ENCODE assay signal across 13 cellular contexts in genomic region chr12:132837693-132838463, GRCh38. TPM values are rescaled to one million over a fixed set of nuclear protein-coding genes. Genes with fewer than 3 reads are reported as not detected.
A peak's percentile ranks its signal among the peaks of the same experiment; 100 is the strongest.
DNase-seq lines count a peak whose midpoint lies in the region; ATAC-seq, FAIRE-seq and TF ChIP-seq lines count a peak whose summit lies in the region.
"Had no signal": no experiment of that assay in that cellular context is flagged by ENCODE, and none has a peak within 500 bp of the region (broad histone marks: within the 10 kb centered on the region; RNA-seq: fewer than 3 reads in every experiment).

No MANE protein-coding gene starts in this region.

- H2BK15ac ChIP-seq in H1 (ENCODE audit: low read length): no peak overlapping the region

- peaks cover 71% of the 10 kb centered on the region for H3K36me3 Mint-ChIP-seq in activated T-cell treated with anti-CD3 and anti-CD28 coated beads, Interleukin-2, amount 50 U/mL, for 24 hours (ENCODE audit: low read depth)

- H3K23me2 ChIP-seq in H1 (ENCODE audit: low read depth, low read length): no peaks in the 10 kb centered on the region

- H3K9ac ChIP-seq in H1 (replicated peaks in 1 of 4; ENCODE audit: extremely low read depth in 1 of 4, low read depth in 3 of 4, low read length in 3 of 4): no peak overlapping the region

- no peak overlapping the region for H4K5ac ChIP-seq in H1 (ENCODE audit: insufficient read length, low read depth, low read length)

- TF ChIP-seq CTCF in H1 (IDR thresholded peaks at IDR 0.05; ENCODE audit: control extremely low read depth in 1 of 3, insufficient read depth in 1 of 3, low read depth in 1 of 3, low read length in 3 of 3) (no peak), lower lobe of right lung (IDR thresholded peaks at IDR 0.05) (no peak), upper lobe of right lung (IDR thresholded peaks at IDR 0.05) (no peak)

- ATAC-seq in lower lobe of right lung (peak; percentile 15 to 20), upper lobe of right lung (peak; percentile 10), HG03378 (IDR thresholded peaks at IDR 0.05; ENCODE audit: unreplicated experiment) (no peak)
- ATAC-seq: activated naive CD4-positive, alpha-beta T cell treated with anti-CD3 and anti-CD28 coated beads, Interleukin-2, amount 50 U/mL, for 72 hours had no signal

- TF ChIP-seq EP300 in H1 (IDR thresholded peaks at IDR 0.05; ENCODE audit: borderline replicate concordance in 1 of 2, low read depth in 2 of 2, low read length in 2 of 2): no peak

- intact Hi-C loops in lower lobe of right lung (cut with DNase I) (no loop called here), upper lobe of right lung (cut with DNase I) (no loop called here)

- H3K36me3 ChIP-seq in H1 (ENCODE audit: control insufficient read depth in 2 of 4, insufficient read depth in 4 of 4, low read length in 3 of 4) (peaks cover 2 to 29% (median 10%) of the 10 kb centered on the region in 4 experiments; a peak in 7 of 8 replicates), lower lobe of right lung (peaks cover 52% of the 10 kb centered on the region), upper lobe of right lung (peaks cover 30% of the 10 kb centered on the region)

- H3K56ac ChIP-seq in H1 (replicated peaks; ENCODE audit: insufficient read length, low read depth, low read length): no peak overlapping the region

- no peaks in the 10 kb centered on the region for H3K79me2 ChIP-seq in H1 (ENCODE audit: control insufficient read depth in 1 of 2, insufficient read depth in 2 of 2, low read length in 2 of 2)

- TF ChIP-seq RAD21 in H1 (IDR thresholded peaks at IDR 0.05 in 1 of 2, conservative IDR thresholded peaks at IDR 0.05 in 1 of 2; ENCODE audit: low read depth in 2 of 2, low read length in 2 of 2): no peak

- CTCF ChIA-PET in H1 (lab: Charles Lee; ENCODE audit: partially characterized antibody): interaction anchor here (0.7 to 1.0 kb wide), 2 partner anchors 10 to 68 kb away, joined by 3 read pairs; no protein-coding TSS in a partner anchor

- H3K27ac Mint-ChIP-seq in activated T-cell treated with anti-CD3 and anti-CD28 coated beads, Interleukin-2, amount 50 U/mL, for 24 hours: peak overlapping the region; percentile 33

- no peak overlapping the region for H3K14ac ChIP-seq in H1 (ENCODE audit: insufficient read length)

- POLR2A ChIA-PET in H1 (lab: Charles Lee; ENCODE audit: partially characterized antibody): interaction anchor here (0.6 to 2.5 kb wide), 8 partner anchors 9 to 47 kb away, joined by 3 to 14 read pairs (median 4); no protein-coding TSS in a partner anchor

- H3K4me3 Mint-ChIP-seq in activated T-cell treated with anti-CD3 and anti-CD28 coated beads, Interleukin-2, amount 50 U/mL, for 24 hours: no peak overlapping the region

- H2BK120ac ChIP-seq in H1 (replicated peaks; ENCODE audit: low read depth, low read length): no peak overlapping the region

- H4K8ac ChIP-seq in H1 (ENCODE audit: extremely low read depth, insufficient read depth, low read length): peak overlapping the region; percentile 64

- H3K4me3 ChIP-seq in H1 (ENCODE audit: extremely low read depth in 1 of 4, insufficient read depth in 2 of 4, low read depth in 3 of 4, low read length in 4 of 4) (no peak overlapping the region), lower lobe of right lung (no peak overlapping the region), upper lobe of right lung (no peak overlapping the region)

- H4K20me1 ChIP-seq in H1 (replicated peaks in 1 of 2; ENCODE audit: control insufficient read depth in 1 of 2, insufficient read depth in 2 of 2, low read length in 2 of 2): peaks cover 3% of the 10 kb centered on the region in 2 experiments

- H3K27ac ChIP-seq in H1 (ENCODE audit: low read depth, low read length) (no peak overlapping the region; the same call in 1 of the 2 replicates), lower lobe of right lung (no peak overlapping the region), upper lobe of right lung (no peak overlapping the region)

- WGBS in H1 (ENCODE audit: extremely low coverage in 1 of 2, insufficient coverage in 1 of 2, insufficient read length in 1 of 2, insufficient replicate concordance in 2 of 2, low coverage in 1 of 2, low lambda C conversion rate in 2 of 2, missing lambda C conversion rate in 1 of 2), 2 experiments: 92% methylated on average over 28 of the region's 28 CpGs; no CpG with 5 or more reads in 1 of the 2 experiments

- no peak overlapping the region for H2BK12ac ChIP-seq in H1 (ENCODE audit: low read depth, low read length)

- H3K9me3 ChIP-seq in H1 (ENCODE audit: insufficient read depth in 2 of 2, low read depth in 1 of 2, low read length in 1 of 2) (no peaks in the 10 kb centered on the region), lower lobe of right lung (no peaks in the 10 kb centered on the region), upper lobe of right lung (no peaks in the 10 kb centered on the region)

- H3K27me3 Mint-ChIP-seq in activated T-cell treated with anti-CD3 and anti-CD28 coated beads, Interleukin-2, amount 50 U/mL, for 24 hours: no peaks in the 10 kb centered on the region

- no peak for FAIRE-seq in H1 (lab: Jason Lieb, UNC)
- no peak for FAIRE-seq in urothelium cell line (lab: Jason Lieb, UNC)
- FAIRE-seq: A204.1 had no signal

- peaks cover 1% of the 10 kb centered on the region; the same call in 1 of the 2 replicates for H3K79me1 ChIP-seq in H1 (ENCODE audit: low read depth, low read length)

- H3K4me1 Mint-ChIP-seq in activated T-cell treated with anti-CD3 and anti-CD28 coated beads, Interleukin-2, amount 50 U/mL, for 24 hours (ENCODE audit: low read depth): peaks cover 32% of the 10 kb centered on the region

- H2BK5ac ChIP-seq in H1 (ENCODE audit: low read depth, low read length): no peak overlapping the region

- H3K4me2 ChIP-seq in H1 (ENCODE audit: insufficient read depth in 1 of 2, low read depth in 2 of 2, low read length in 2 of 2): no peak overlapping the region

- no peak overlapping the region for H3K23ac ChIP-seq in H1 (ENCODE audit: insufficient read length)

- H3K27me3 ChIP-seq in H1 (replicated peaks in 1 of 4; ENCODE audit: control insufficient read depth in 3 of 4, extremely low read depth in 1 of 4, insufficient read depth in 3 of 4, low read length in 3 of 4): no peaks in the 10 kb centered on the region
- H3K27me3 ChIP-seq in lower lobe of right lung (ENCODE audit: low read depth): no peaks in the 10 kb centered on the region
- no peaks in the 10 kb centered on the region for H3K27me3 ChIP-seq in upper lobe of right lung

- H2BK20ac ChIP-seq in H1 (ENCODE audit: low read length): no peak overlapping the region

- no peaks in the 10 kb centered on the region for H3K9me3 Mint-ChIP-seq in activated T-cell treated with anti-CD3 and anti-CD28 coated beads, Interleukin-2, amount 50 U/mL, for 24 hours
- H3K9me3 Mint-ChIP-seq: activated naive CD4-positive, alpha-beta T cell treated with anti-CD3 and anti-CD28 coated beads, Interleukin-2, amount 50 U/mL, for 72 hours; T-helper 1 cell treated with Interleukin-12 subunit alpha and Interleukin-12 subunit beta and Interleukin-4 antibody, amounts not matched to agents 30 μg/mL and 1 μg/mL, for 36 hours had no signal

- H2AK5ac ChIP-seq in H1 (ENCODE audit: low read depth, low read length): no peak overlapping the region

- no peak overlapping the region for H3K18ac ChIP-seq in H1 (ENCODE audit: extremely low read depth, low read length)

- H3K4me1 ChIP-seq in H1 (replicated peaks in 1 of 4; ENCODE audit: control insufficient read depth in 3 of 4, insufficient read depth in 4 of 4, low read length in 3 of 4): no peaks in the 10 kb centered on the region
- H3K4me1 ChIP-seq in lower lobe of right lung: no peaks in the 10 kb centered on the region
- no peaks in the 10 kb centered on the region for H3K4me1 ChIP-seq in upper lobe of right lung

- no peak for TF ChIP-seq POLR2A in H1 (IDR thresholded peaks at IDR 0.05; ENCODE audit: control extremely low read depth in 1 of 2, low read depth in 2 of 2, low read length in 2 of 2)

- no peak for DNase-seq in activated T-cell treated with anti-CD3 and anti-CD28 coated beads, Interleukin-2, amount 50 U/mL, for 24 hours
- DNase-seq in activated T-cell treated with anti-CD3 and anti-CD28 coated beads, Interleukin-2, amount 50 U/mL, for 1 hour: no peak
- DNase-seq in H1 (ENCODE audit: low read depth in 1 of 2, low spot score in 2 of 2) (no peak), lower lobe of right lung (no peak), upper lobe of right lung (no peak), urothelium cell line (ENCODE audit: low spot score) (no peak), DMS114 treated with DMSO at 0.1 percent for 48 hours (lab: John Stamatoyannopoulos, UW; ENCODE audit: unreplicated experiment) (no peak)
- DNase-seq: glutamatergic neuron, NCI-H187 had no signal

- no peak overlapping the region for H2AFZ ChIP-seq in H1 (ENCODE audit: low read length)

- no peak overlapping the region for H4K91ac ChIP-seq in H1 (replicated peaks; ENCODE audit: insufficient read length, low read length)

- H3K4ac ChIP-seq in H1 (replicated peaks; ENCODE audit: insufficient read length, low read depth, low read length): no peak overlapping the region

TF ChIP-seq in H1, 55 proteins besides CTCF, POLR2A, EP300 and RAD21 (continues in another document):
- TF ChIP-seq PHF8 (conservative IDR thresholded peaks at IDR 0.05; ENCODE audit: low read depth, low read length) (no peak), SP4 (IDR thresholded peaks at IDR 0.05; ENCODE audit: low read length) (no peak), SP2 (IDR thresholded peaks at IDR 0.05; ENCODE audit: low read length) (no peak)

RNA-seq across cellular contexts. Expression of gene GOLGA3, which starts 9.2 kb away (rescaled TPM):
- total RNA-seq in H1 (2021; fragmentation: NEBNext Ultra II Directional; extraction: Animal tissue kit (Norgen Biotek cat#: 25700)): 33.1 and 33.4 TPM in 2 replicates
- 6.4 and 8.4 TPM in 2 replicates for polyA plus RNA-seq in H1 (2011; rRNA removed)
- polyA plus RNA-seq in H1 (2011; cell fraction: cytosol; rRNA removed): 11.0 TPM
- 16.8 TPM for polyA plus RNA-seq in H1 (2011; cell fraction: nucleus; rRNA removed)
- 11.9 to 16.4 TPM (median 13.1 TPM) in 4 replicates for polyA plus RNA-seq in H1 (2012, experiment 1 of 2)
- 2.6 TPM for polyA plus RNA-seq in H1 (2012, experiment 2 of 2)
- 8.2 TPM for polyA plus RNA-seq in H1 (2013, experiment 1 of 2)
- polyA plus RNA-seq in H1 (2013, experiment 2 of 2): 8.1 TPM
- 21.1 and 21.8 TPM in 2 replicates for polyA minus RNA-seq in H1 (2011; rRNA and poly(A)+ RNA removed)
- polyA minus RNA-seq in H1 (2011; cell fraction: cytosol; rRNA and poly(A)+ RNA removed): 21.1 TPM
- 28.4 TPM for polyA minus RNA-seq in H1 (2011; cell fraction: nucleus; rRNA and poly(A)+ RNA removed)
- total RNA-seq in lower lobe of right lung (59.7 TPM), upper lobe of right lung (65.3 TPM)

RNA-seq across cellular contexts. Expression of gene CHFR, which starts 49.5 kb away (rescaled TPM):
- 44.6 and 45.2 TPM in 2 replicates for total RNA-seq in H1 (2021; fragmentation: NEBNext Ultra II Directional; extraction: Animal tissue kit (Norgen Biotek cat#: 25700))
- 31.4 and 58.8 TPM in 2 replicates for polyA plus RNA-seq in H1 (2011; rRNA removed)
- 46.5 TPM for polyA plus RNA-seq in H1 (2011; cell fraction: cytosol; rRNA removed)
- polyA plus RNA-seq in H1 (2011; cell fraction: nucleus; rRNA removed): 107 TPM
- 34.1 to 36.9 TPM (median 35.8 TPM) in 4 replicates for polyA plus RNA-seq in H1 (2012, experiment 1 of 2)
- polyA plus RNA-seq in H1 (2012, experiment 2 of 2): 34.9 TPM
- 26.8 TPM for polyA plus RNA-seq in H1 (2013, experiment 1 of 2)
- 25.1 TPM for polyA plus RNA-seq in H1 (2013, experiment 2 of 2)
- polyA minus RNA-seq in H1 (2011; rRNA and poly(A)+ RNA removed): 82.5 and 105 TPM in 2 replicates
- 37.5 TPM for polyA minus RNA-seq in H1 (2011; cell fraction: cytosol; rRNA and poly(A)+ RNA removed)
- 38.0 TPM for polyA minus RNA-seq in H1 (2011; cell fraction: nucleus; rRNA and poly(A)+ RNA removed)
- total RNA-seq in lower lobe of right lung (43.6 TPM), upper lobe of right lung (50.2 TPM)
